Comparison of ENCODE assay signal across 1 cellular context in the genomic region with DNA sequence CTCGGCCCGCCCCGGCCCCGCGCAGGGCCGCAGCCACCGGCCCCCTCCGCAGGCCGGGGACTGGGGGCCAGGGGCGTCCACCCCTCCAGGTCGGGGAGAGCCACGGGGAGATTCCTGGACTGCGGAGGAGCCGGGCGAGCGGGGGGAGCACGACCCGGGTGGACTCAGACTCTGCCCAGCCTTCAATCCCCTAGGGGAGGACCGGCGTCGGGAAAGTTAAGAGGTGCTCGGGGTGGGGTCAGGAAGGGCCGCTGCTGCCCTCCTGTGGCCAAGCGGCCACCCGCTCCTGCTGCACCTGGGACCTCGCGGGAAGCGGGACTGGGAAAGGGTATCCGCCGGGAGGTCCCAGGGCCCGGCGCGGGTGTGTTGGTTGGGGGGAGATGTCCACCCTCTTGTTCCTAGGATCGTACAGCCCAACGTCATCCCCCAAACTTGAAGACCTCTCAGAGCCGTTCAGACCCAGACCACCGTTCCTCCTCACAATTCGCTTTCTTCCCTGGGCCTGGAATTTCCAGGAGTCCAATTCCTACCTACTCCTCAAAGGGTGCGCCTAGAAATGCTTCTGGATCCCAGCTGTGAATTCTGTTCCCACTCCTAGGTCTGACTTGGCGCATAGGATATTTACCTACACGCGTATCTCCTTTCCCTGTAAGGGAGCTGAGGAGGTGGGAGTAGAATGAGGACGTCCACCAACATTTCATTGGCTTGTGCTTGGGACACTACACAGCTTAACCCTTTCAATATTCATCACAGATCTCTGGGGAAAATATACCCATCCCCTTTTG.
TF ChIP-seq lines count a peak whose summit lies in the region.

No MANE protein-coding gene starts in this region.

TF ChIP-seq in K562, 482 proteins besides CTCF, POLR2A, EP300 and RAD21 (continued from another document and continues in another):
- TF ChIP-seq, protein P1, sequence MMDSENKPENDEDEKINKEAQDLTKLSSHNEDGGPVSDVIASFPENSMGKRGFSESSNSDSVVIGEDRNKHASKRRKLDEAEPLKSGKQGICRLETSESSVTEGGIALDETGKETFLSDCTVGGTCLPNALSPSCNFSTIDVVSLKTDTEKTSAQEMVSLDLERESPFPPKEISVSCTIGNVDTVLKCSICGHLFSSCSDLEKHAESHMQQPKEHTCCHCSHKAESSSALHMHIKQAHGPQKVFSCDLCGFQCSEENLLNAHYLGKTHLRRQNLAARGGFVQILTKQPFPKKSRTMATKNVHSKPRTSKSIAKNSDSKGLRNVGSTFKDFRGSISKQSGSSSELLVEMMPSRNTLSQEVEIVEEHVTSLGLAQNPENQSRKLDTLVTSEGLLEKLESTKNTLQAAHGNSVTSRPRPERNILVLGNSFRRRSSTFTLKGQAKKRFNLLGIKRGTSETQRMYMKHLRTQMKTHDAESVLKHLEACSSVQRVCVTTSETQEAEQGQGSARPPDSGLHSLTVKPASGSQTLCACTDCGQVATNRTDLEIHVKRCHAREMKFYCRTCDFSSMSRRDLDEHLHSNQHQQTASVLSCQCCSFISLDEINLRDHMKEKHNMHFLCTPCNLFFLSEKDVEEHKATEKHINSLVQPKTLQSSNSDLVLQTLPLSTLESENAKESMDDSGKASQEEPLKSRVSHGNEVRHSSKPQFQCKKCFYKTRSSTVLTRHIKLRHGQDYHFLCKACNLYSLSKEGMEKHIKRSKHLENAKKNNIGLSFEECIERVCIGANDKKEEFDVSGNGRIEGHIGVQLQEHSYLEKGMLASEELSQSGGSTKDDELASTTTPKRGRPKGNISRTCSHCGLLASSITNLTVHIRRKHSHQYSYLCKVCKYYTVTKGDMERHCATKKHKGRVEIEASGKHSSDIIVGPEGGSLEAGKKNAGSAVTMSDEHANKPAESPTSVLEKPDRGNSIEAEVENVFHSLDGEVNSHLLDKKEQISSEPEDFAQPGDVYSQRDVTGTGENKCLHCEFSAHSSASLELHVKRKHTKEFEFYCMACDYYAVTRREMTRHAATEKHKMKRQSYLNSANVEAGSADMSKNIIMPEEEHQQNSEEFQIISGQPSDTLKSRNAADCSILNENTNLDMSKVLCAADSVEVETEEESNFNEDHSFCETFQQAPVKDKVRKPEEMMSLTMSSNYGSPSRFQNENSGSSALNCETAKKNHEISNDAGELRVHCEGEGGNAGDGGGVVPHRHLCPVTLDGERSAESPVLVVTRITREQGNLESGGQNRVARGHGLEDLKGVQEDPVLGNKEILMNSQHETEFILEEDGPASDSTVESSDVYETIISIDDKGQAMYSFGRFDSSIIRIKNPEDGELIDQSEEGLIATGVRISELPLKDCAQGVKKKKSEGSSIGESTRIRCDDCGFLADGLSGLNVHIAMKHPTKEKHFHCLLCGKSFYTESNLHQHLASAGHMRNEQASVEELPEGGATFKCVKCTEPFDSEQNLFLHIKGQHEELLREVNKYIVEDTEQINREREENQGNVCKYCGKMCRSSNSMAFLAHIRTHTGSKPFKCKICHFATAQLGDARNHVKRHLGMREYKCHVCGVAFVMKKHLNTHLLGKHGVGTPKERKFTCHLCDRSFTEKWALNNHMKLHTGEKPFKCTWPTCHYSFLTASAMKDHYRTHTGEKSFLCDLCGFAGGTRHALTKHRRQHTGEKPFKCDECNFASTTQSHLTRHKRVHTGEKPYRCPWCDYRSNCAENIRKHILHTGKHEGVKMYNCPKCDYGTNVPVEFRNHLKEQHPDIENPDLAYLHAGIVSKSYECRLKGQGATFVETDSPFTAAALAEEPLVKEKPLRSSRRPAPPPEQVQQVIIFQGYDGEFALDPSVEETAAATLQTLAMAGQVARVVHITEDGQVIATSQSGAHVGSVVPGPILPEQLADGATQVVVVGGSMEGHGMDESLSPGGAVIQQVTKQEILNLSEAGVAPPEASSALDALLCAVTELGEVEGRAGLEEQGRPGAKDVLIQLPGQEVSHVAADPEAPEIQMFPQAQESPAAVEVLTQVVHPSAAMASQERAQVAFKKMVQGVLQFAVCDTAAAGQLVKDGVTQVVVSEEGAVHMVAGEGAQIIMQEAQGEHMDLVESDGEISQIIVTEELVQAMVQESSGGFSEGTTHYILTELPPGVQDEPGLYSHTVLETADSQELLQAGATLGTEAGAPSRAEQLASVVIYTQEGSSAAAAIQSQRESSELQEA (IDR thresholded peaks at IDR 0.05; ENCODE audit: low read depth), result no peak
- no peak for TF ChIP-seq XRCC3 (IDR thresholded peaks at IDR 0.05)
- no peak for TF ChIP-seq SRSF3 (IDR thresholded peaks at IDR 0.05; ENCODE audit: insufficient read depth, low read length)
- no peak for TF ChIP-seq NFYB (IDR thresholded peaks at IDR 0.05; ENCODE audit: extremely low read depth, insufficient read length)
- TF ChIP-seq, protein P2, sequence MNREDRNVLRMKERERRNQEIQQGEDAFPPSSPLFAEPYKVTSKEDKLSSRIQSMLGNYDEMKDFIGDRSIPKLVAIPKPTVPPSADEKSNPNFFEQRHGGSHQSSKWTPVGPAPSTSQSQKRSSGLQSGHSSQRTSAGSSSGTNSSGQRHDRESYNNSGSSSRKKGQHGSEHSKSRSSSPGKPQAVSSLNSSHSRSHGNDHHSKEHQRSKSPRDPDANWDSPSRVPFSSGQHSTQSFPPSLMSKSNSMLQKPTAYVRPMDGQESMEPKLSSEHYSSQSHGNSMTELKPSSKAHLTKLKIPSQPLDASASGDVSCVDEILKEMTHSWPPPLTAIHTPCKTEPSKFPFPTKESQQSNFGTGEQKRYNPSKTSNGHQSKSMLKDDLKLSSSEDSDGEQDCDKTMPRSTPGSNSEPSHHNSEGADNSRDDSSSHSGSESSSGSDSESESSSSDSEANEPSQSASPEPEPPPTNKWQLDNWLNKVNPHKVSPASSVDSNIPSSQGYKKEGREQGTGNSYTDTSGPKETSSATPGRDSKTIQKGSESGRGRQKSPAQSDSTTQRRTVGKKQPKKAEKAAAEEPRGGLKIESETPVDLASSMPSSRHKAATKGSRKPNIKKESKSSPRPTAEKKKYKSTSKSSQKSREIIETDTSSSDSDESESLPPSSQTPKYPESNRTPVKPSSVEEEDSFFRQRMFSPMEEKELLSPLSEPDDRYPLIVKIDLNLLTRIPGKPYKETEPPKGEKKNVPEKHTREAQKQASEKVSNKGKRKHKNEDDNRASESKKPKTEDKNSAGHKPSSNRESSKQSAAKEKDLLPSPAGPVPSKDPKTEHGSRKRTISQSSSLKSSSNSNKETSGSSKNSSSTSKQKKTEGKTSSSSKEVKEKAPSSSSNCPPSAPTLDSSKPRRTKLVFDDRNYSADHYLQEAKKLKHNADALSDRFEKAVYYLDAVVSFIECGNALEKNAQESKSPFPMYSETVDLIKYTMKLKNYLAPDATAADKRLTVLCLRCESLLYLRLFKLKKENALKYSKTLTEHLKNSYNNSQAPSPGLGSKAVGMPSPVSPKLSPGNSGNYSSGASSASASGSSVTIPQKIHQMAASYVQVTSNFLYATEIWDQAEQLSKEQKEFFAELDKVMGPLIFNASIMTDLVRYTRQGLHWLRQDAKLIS (CRISPR knock-in tag; IDR thresholded peaks at IDR 0.05), result no peak
- TF ChIP-seq ARID2 (IDR thresholded peaks at IDR 0.05), result peak; percentile 86; the same call in 1 of the 2 replicates
- peak; percentile 92 for TF ChIP-seq GATAD2B (IDR thresholded peaks at IDR 0.05; ENCODE audit: borderline replicate concordance)
- 0 out of 2 replicates have a peak, but pooled peaks have one; percentile 5 for TF ChIP-seq MECOM (CRISPR knock-in tag; IDR thresholded peaks at IDR 0.05)
- TF ChIP-seq, protein P3, sequence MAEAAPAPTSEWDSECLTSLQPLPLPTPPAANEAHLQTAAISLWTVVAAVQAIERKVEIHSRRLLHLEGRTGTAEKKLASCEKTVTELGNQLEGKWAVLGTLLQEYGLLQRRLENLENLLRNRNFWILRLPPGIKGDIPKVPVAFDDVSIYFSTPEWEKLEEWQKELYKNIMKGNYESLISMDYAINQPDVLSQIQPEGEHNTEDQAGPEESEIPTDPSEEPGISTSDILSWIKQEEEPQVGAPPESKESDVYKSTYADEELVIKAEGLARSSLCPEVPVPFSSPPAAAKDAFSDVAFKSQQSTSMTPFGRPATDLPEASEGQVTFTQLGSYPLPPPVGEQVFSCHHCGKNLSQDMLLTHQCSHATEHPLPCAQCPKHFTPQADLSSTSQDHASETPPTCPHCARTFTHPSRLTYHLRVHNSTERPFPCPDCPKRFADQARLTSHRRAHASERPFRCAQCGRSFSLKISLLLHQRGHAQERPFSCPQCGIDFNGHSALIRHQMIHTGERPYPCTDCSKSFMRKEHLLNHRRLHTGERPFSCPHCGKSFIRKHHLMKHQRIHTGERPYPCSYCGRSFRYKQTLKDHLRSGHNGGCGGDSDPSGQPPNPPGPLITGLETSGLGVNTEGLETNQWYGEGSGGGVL (CRISPR knock-in tag; IDR thresholded peaks at IDR 0.05), result no peak
- TF ChIP-seq, protein P4, sequence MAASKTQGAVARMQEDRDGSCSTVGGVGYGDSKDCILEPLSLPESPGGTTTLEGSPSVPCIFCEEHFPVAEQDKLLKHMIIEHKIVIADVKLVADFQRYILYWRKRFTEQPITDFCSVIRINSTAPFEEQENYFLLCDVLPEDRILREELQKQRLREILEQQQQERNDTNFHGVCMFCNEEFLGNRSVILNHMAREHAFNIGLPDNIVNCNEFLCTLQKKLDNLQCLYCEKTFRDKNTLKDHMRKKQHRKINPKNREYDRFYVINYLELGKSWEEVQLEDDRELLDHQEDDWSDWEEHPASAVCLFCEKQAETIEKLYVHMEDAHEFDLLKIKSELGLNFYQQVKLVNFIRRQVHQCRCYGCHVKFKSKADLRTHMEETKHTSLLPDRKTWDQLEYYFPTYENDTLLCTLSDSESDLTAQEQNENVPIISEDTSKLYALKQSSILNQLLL (CRISPR knock-in tag; IDR thresholded peaks at IDR 0.05; ENCODE audit: borderline replicate concordance), result no peak
- TF ChIP-seq SREBF1 (IDR thresholded peaks at IDR 0.05; ENCODE audit: borderline replicate concordance, low read depth, low read length), result 0 out of 2 replicates have a peak, but pooled peaks have one; percentile 15
- no peak for TF ChIP-seq SAFB (IDR thresholded peaks at IDR 0.05; ENCODE audit: borderline replicate concordance, low read depth, low read length)
- TF ChIP-seq NR2C1 (IDR thresholded peaks at IDR 0.05), result no peak
- TF ChIP-seq NR2C1 (tag; IDR thresholded peaks at IDR 0.05), result no peak; the same call in 1 of the 2 replicates
- no peak for TF ChIP-seq ZNF561 (CRISPR knock-in tag; conservative IDR thresholded peaks at IDR 0.05)
- peak; percentile 43; the same call in 1 of the 2 replicates for TF ChIP-seq CREM (IDR thresholded peaks at IDR 0.05; ENCODE audit: low read depth)
- TF ChIP-seq, protein P5, sequence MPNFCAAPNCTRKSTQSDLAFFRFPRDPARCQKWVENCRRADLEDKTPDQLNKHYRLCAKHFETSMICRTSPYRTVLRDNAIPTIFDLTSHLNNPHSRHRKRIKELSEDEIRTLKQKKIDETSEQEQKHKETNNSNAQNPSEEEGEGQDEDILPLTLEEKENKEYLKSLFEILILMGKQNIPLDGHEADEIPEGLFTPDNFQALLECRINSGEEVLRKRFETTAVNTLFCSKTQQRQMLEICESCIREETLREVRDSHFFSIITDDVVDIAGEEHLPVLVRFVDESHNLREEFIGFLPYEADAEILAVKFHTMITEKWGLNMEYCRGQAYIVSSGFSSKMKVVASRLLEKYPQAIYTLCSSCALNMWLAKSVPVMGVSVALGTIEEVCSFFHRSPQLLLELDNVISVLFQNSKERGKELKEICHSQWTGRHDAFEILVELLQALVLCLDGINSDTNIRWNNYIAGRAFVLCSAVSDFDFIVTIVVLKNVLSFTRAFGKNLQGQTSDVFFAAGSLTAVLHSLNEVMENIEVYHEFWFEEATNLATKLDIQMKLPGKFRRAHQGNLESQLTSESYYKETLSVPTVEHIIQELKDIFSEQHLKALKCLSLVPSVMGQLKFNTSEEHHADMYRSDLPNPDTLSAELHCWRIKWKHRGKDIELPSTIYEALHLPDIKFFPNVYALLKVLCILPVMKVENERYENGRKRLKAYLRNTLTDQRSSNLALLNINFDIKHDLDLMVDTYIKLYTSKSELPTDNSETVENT (CRISPR knock-in tag; IDR thresholded peaks at IDR 0.05), result peak; percentile 82; the same call in 1 of the 2 replicates
- no peak for TF ChIP-seq ZBTB17 (CRISPR knock-in tag; IDR thresholded peaks at IDR 0.05)
- TF ChIP-seq, protein P6, sequence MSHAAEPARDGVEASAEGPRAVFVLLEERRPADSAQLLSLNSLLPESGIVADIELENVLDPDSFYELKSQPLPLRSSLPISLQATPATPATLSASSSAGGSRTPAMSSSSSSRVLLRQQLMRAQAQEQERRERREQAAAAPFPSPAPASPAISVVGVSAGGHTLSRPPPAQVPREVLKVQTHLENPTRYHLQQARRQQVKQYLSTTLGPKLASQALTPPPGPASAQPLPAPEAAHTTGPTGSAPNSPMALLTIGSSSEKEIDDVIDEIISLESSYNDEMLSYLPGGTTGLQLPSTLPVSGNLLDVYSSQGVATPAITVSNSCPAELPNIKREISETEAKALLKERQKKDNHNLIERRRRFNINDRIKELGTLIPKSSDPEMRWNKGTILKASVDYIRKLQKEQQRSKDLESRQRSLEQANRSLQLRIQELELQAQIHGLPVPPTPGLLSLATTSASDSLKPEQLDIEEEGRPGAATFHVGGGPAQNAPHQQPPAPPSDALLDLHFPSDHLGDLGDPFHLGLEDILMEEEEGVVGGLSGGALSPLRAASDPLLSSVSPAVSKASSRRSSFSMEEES (CRISPR knock-in tag; IDR thresholded peaks at IDR 0.05), result no peak
- no peak for TF ChIP-seq ZNF589 (CRISPR knock-in tag; IDR thresholded peaks at IDR 0.05; ENCODE audit: low read depth)
- TF ChIP-seq POU5F1 (IDR thresholded peaks at IDR 0.05; ENCODE audit: borderline replicate concordance, low read depth, low read length, partially characterized antibody), result no peak
- peak; percentile 75 for TF ChIP-seq SMAD4 (CRISPR knock-in tag; conservative IDR thresholded peaks at IDR 0.05)
- TF ChIP-seq MYC (IDR thresholded peaks at IDR 0.05; ENCODE audit: low read depth, low read length), result peak; percentile 67
- TF ChIP-seq MYC (CRISPR knock-in tag; IDR thresholded peaks at IDR 0.05; ENCODE audit: borderline replicate concordance, low read depth), result no peak
- no peak for TF ChIP-seq ZNF785 (CRISPR knock-in tag; IDR thresholded peaks at IDR 0.05)
- no peak for TF ChIP-seq U2AF2 (optimal IDR thresholded peaks at IDR 0.05; ENCODE audit: low read depth, low read length)
